Comparison of ENCODE assay signal across 12 cellular contexts in the genomic region with DNA sequence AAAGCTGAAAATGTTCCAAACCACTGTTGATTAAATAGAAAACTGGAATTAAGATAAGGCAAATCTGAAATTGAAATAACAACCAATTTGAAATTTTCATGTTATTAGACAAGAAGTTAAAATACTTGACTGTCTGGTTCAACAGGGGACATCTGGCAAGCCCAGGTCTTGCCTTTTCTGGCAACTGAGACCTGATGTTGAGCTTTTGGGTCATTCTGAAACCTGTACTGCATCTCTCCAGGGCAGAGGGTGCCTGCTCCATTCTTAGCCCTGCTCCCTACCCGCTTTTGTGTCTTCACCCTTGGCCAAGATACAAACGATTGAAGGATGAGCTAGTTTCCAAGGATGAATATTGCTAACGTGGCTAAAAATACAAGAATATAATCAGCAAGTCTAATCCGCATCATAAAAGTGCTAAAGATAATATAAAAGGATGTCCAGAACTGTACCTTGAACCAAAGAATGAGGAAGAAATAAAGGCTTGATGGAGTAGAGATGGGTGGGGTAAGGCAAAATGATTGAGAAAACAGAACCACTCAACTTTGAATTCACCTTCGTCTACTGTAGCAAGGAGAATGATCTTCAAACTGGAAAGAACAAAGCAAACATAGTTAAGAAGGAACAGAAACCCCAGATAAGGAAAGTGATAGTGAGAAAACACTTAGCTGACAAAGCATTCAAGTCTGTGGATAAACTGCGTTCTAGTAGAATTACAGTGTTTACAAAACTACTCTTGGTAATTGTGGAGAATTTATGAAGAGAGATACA.
DNase-seq lines count a peak whose midpoint lies in the region; ATAC-seq and TF ChIP-seq lines count a peak whose summit lies in the region.
"Had no signal": no experiment of that assay in that cellular context is flagged by ENCODE, and none has a peak within 500 bp of the region (broad histone marks: within the 10 kb centered on the region; RNA-seq: fewer than 3 reads in every experiment).

No MANE protein-coding gene starts in this region.

- H3K27me3 Mint-ChIP-seq in activated B cell treated with CpG ODN at 0.5 μM for 24 hours: no peaks in the 10 kb centered on the region
- H3K27me3 Mint-ChIP-seq: CD4-positive, CD25-positive, alpha-beta regulatory T cell had no signal

- DNase-seq in activated B cell treated with CpG ODN at 0.5 μM for 24 hours (no peak), HEK293T (ENCODE audit: extremely low spot score) (no peak), right cardiac atrium (no peak), epidermal melanocyte (ENCODE audit: insufficient read length, low spot score) (no peak)
- no peak for DNase-seq in activated CD8-positive, alpha-beta memory T cell treated with anti-CD3 and anti-CD28 coated beads, Interleukin-2, amount 50 U/mL, for 4 hours
- DNase-seq: NCI-H510A treated with DMSO at 0.1 percent for 48 hours, posterior cingulate gyrus had no signal

- CTCF ChIA-PET in activated B cell treated with CpG ODN at 0.5 μM for 24 hours (lab: Charles Lee) (no interaction called here), HEK293T (lab: Yijun Ruan, JAX) (no interaction called here)

- H3K27ac Mint-ChIP-seq in activated B cell treated with CpG ODN at 0.5 μM for 24 hours: peak overlapping the region; percentile 16
- H3K27ac Mint-ChIP-seq: CD4-positive, CD25-positive, alpha-beta regulatory T cell had no signal

- no peak overlapping the region for H3K4me3 Mint-ChIP-seq in activated B cell treated with CpG ODN at 0.5 μM for 24 hours
- H3K4me3 Mint-ChIP-seq: CD4-positive, CD25-positive, alpha-beta regulatory T cell had no signal

- intact Hi-C loops in activated B cell treated with CpG ODN at 0.5 μM for 24 hours (cut with micrococcal nuclease) (loop anchor here (2.0 kb wide), 1 partner anchor 15 kb away; no protein-coding TSS in a partner anchor), right cardiac atrium (cut with DNase I) (no loop called here)

- H3K27ac ChIP-seq in right cardiac atrium (ENCODE audit: low read length): no peak overlapping the region
- H3K27ac ChIP-seq: tibial nerve had no signal

- peaks cover 2% of the 10 kb centered on the region for H3K36me3 Mint-ChIP-seq in activated B cell treated with CpG ODN at 0.5 μM for 24 hours (ENCODE audit: low read depth)
- H3K36me3 Mint-ChIP-seq: CD4-positive, CD25-positive, alpha-beta regulatory T cell had no signal

- POLR2A ChIA-PET in activated B cell treated with CpG ODN at 0.5 μM for 24 hours (lab: Charles Lee) (no interaction called here), HEK293T (lab: Yijun Ruan, JAX) (no interaction called here)

- no peak overlapping the region for H3K4me3 ChIP-seq in right cardiac atrium (ENCODE audit: low read length)
- H3K4me3 ChIP-seq: tibial nerve had no signal

- peaks cover 4% of the 10 kb centered on the region for H3K9me3 Mint-ChIP-seq in activated B cell treated with CpG ODN at 0.5 μM for 24 hours

- TF ChIP-seq CTCF in activated B cell treated with CpG ODN at 0.5 μM for 24 hours (IDR thresholded peaks at IDR 0.05): no peak

- 85% methylated on average over 6 of the region's 6 CpGs for WGBS in right cardiac atrium

- ATAC-seq in GM18517 (IDR thresholded peaks at IDR 0.05; ENCODE audit: unreplicated experiment): peak; percentile 74
- ATAC-seq in GM21515 (IDR thresholded peaks at IDR 0.05; ENCODE audit: unreplicated experiment): peak; percentile 83
- peak; percentile 68 for ATAC-seq in HG03095 (IDR thresholded peaks at IDR 0.05; ENCODE audit: unreplicated experiment)
- peak; percentile 63 for ATAC-seq in activated B cell treated with CpG ODN at 0.5 μM for 24 hours (ENCODE audit: low read depth)
- ATAC-seq in right cardiac atrium: no peak

- no peaks in the 10 kb centered on the region for H3K4me1 ChIP-seq in right cardiac atrium (ENCODE audit: control insufficient read depth, insufficient read depth, low read length)
- H3K4me1 ChIP-seq: tibial nerve had no signal

- no peaks in the 10 kb centered on the region for H3K27me3 ChIP-seq in right cardiac atrium (ENCODE audit: control insufficient read depth, insufficient read depth)
- H3K27me3 ChIP-seq: tibial nerve had no signal

- no peaks in the 10 kb centered on the region for H3K9me3 ChIP-seq in right cardiac atrium (ENCODE audit: control insufficient read depth, low read length)

- H3K4me1 Mint-ChIP-seq in activated B cell treated with CpG ODN at 0.5 μM for 24 hours: peaks cover 35% of the 10 kb centered on the region

TF ChIP-seq in HEK293T, 16 proteins besides CTCF, POLR2A, EP300 and RAD21:
- TF ChIP-seq CTBP1 (IDR thresholded peaks at IDR 0.05; ENCODE audit: borderline replicate concordance) (no peak), ARNT (IDR thresholded peaks at IDR 0.05) (no peak), SUZ12 (IDR thresholded peaks at IDR 0.05) (no peak), ELF4 (IDR thresholded peaks at IDR 0.05) (no peak), LEF1 (IDR thresholded peaks at IDR 0.05; ENCODE audit: borderline replicate concordance) (no peak), NFRKB (IDR thresholded peaks at IDR 0.05) (no peak), SP1 (IDR thresholded peaks at IDR 0.05) (no peak), FOXK2 (IDR thresholded peaks at IDR 0.05) (no peak), L3MBTL2 (conservative IDR thresholded peaks at IDR 0.05) (no peak), ZNF384 (IDR thresholded peaks at IDR 0.05) (no peak), TARDBP (IDR thresholded peaks at IDR 0.05) (no peak), FOXM1 (IDR thresholded peaks at IDR 0.05; ENCODE audit: borderline replicate concordance) (no peak), HDGF (IDR thresholded peaks at IDR 0.05; ENCODE audit: borderline replicate concordance) (no peak), FOXA1 (IDR thresholded peaks at IDR 0.05) (no peak), BHLHE40 (IDR thresholded peaks at IDR 0.05; ENCODE audit: borderline replicate concordance) (no peak)
- TF ChIP-seq, protein P1, sequence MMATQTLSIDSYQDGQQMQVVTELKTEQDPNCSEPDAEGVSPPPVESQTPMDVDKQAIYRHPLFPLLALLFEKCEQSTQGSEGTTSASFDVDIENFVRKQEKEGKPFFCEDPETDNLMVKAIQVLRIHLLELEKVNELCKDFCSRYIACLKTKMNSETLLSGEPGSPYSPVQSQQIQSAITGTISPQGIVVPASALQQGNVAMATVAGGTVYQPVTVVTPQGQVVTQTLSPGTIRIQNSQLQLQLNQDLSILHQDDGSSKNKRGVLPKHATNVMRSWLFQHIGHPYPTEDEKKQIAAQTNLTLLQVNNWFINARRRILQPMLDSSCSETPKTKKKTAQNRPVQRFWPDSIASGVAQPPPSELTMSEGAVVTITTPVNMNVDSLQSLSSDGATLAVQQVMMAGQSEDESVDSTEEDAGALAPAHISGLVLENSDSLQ (IDR thresholded peaks at IDR 0.05): no peak

Comparison
In these comparisons a context has a peak if more than half of its experiments do, and no peak if none do; other contexts are left out.
1. ATAC-seq: peak in GM18517 (single experiment), GM21515 (single experiment), HG03095 (single experiment) and activated B cell treated with CpG ODN at 0.5 μM for 24 hours (single experiment); none in right cardiac atrium (0 of 2).